Comparison of ENCODE assay signal across 8 cellular contexts in the genomic region with DNA sequence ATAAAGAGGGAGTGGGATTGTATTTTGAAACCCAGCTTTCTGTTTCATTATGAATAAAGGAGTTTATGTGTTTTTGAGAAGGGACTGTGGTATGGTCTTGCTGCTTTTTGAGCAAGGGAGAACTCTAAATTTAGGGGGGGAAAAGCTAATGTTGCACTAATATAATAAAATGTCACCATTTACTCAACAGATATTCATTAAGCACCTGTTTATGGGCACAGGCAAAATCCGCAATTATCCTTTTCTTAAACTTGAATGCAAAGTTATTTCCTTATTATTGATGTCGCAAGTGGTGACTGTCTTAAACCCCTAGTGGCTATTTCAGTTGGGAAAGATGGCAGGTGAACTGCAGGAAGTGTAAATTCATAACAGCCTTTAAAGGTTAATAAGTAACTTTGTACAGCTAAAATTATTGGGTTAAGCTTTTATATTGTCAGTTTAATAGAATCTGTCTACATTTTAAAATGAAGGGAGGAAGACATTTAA. TPM values are rescaled to one million over a fixed set of nuclear protein-coding genes. Genes with fewer than 3 reads are reported as not detected.
DNase-seq lines count a peak whose midpoint lies in the region; ATAC-seq and TF ChIP-seq lines count a peak whose summit lies in the region.

No MANE protein-coding gene starts in this region.

- ATAC-seq in GM19452 (IDR thresholded peaks at IDR 0.05; ENCODE audit: unreplicated experiment) = peak; percentile 32
- ATAC-seq in T-helper 17 cell = no peak
- no peak for ATAC-seq in gastrocnemius medialis
- ATAC-seq in HG03457 (IDR thresholded peaks at IDR 0.05; ENCODE audit: unreplicated experiment) = no peak

- in situ Hi-C loops in gastrocnemius medialis (cut with MboI; ENCODE audit: low sequenced_read_pairs in 4 of 4) = loop anchor here in 1 of 4 donors (5.0 kb wide), 1 partner anchor 93 kb away; a partner anchor contains a TSS

- peaks cover 39 to 54% of the 10 kb centered on the region in 2 donors for H3K4me1 ChIP-seq in gastrocnemius medialis

- peak overlapping the region; percentile 95 to 99 for H3K4me3 ChIP-seq in foreskin fibroblast (ENCODE audit: low read depth in 1 of 2, low read length in 2 of 2)
- H3K4me3 ChIP-seq in gastrocnemius medialis = peak overlapping the region; percentile 95 to 100 (median 98)

- H3K27ac ChIP-seq in gastrocnemius medialis = peak overlapping the region; percentile 87 to 96 (median 94)

- H3K36me3 ChIP-seq in gastrocnemius medialis = no peaks in the 10 kb centered on the region

- peaks cover 4% of the 10 kb centered on the region for H3K36me3 Mint-ChIP-seq in T-helper 17 cell (ENCODE audit: low read depth)

- no peak for TF ChIP-seq POLR2A in gastrocnemius medialis (IDR thresholded peaks at IDR 0.05)

- TF ChIP-seq CTCF in foreskin fibroblast (IDR thresholded peaks at IDR 0.05; ENCODE audit: low read depth, low read length) (peak; percentile 16), gastrocnemius medialis (IDR thresholded peaks at IDR 0.05 in 4 of 5, conservative IDR thresholded peaks at IDR 0.05 in 1 of 5) (peak in 3 of 5 experiments; percentile 20 to 49 (median 49))

- H3K27ac Mint-ChIP-seq in T-helper 17 cell = peak overlapping the region; percentile 98

- intact Hi-C loops in gastrocnemius medialis (cut with DNase I; ENCODE audit: low total_unique reads) = loop anchor here (10.0 kb wide), 1 partner anchor 149 kb away; no protein-coding TSS in a partner anchor

- H3K27me3 Mint-ChIP-seq in T-helper 17 cell = no peaks in the 10 kb centered on the region

- peak overlapping the region; percentile 91 for H3K4me3 Mint-ChIP-seq in T-helper 17 cell

- no peaks in the 10 kb centered on the region for H3K27me3 ChIP-seq in gastrocnemius medialis

- peaks cover 30% of the 10 kb centered on the region for H3K4me1 Mint-ChIP-seq in T-helper 17 cell

- H3K9me3 ChIP-seq in T-helper 17 cell (ENCODE audit: control insufficient read depth, low read length, poor library complexity, severe bottlenecking) (no peaks in the 10 kb centered on the region), gastrocnemius medialis (no peaks in the 10 kb centered on the region)

- DNase-seq in DMS53 treated with DMSO at 0.1 percent for 48 hours (lab: John Stamatoyannopoulos, UW; ENCODE audit: unreplicated experiment) = peak; percentile 62
- peak; percentile 81 for DNase-seq in HT-29 (ENCODE audit: low spot score)
- no peak for DNase-seq in T-helper 17 cell
- DNase-seq in foreskin fibroblast = peak in 1 of 2 donors; percentile 58
- DNase-seq in gastrocnemius medialis = no peak
- DNase-seq in NCI-H345 (lab: John Stamatoyannopoulos, UW) = no peak

RNA-seq across cellular contexts. Expression of a gene that starts 1.5 kb away (rescaled TPM):
- total RNA-seq in HT-29 (2014; rRNA removed; shearing (Covaris generic)) = 18.3 and 20.7 TPM in 2 replicates
- total RNA-seq in T-helper 17 cell (100 to 1,000 TPM; 215 to 245 TPM), gastrocnemius medialis (10 to 100 TPM; 23.9 to 29.6 (median 26.4) TPM)

Comparison
In these comparisons a context has a peak if more than half of its experiments do, and no peak if none do; other contexts are left out.
1. DNase-seq: peak in DMS53 treated with DMSO at 0.1 percent for 48 hours (single experiment) and HT-29 (single experiment); none in T-helper 17 cell (0 of 3), gastrocnemius medialis (0 of 2) and NCI-H345 (single experiment).